In genomic region chr14:102984336-102985102, GRCh38 we compare ENCODE assay signal across 16 cellular contexts.
DNase-seq lines count a peak whose midpoint lies in the region; ATAC-seq and TF ChIP-seq lines count a peak whose summit lies in the region.
"Had no signal": no experiment of that assay in that cellular context is flagged by ENCODE, and none has a peak within 500 bp of the region (broad histone marks: within the 10 kb centered on the region; RNA-seq: fewer than 3 reads in every experiment).

No MANE protein-coding gene starts in this region.

- H3K36me3 ChIP-seq in aorta (ENCODE audit: control insufficient read depth in 1 of 2, insufficient read depth in 2 of 2, low read length in 1 of 2) (peaks cover 0 to 7% of the 10 kb centered on the region in 2 donors), brain microvascular endothelial cell (replicated peaks) (peaks cover 30% of the 10 kb centered on the region)

- H3K4me1 Mint-ChIP-seq in natural killer cell treated with Interleukin-12 subunit alpha and Interleukin-12 subunit beta and Interleukin-15 and Interleukin-18, amount 100 ng/mL, for 72 hours (ENCODE audit: low read depth in 2 of 2): no peaks in the 10 kb centered on the region
- H3K4me1 Mint-ChIP-seq in natural killer cell: no peaks in the 10 kb centered on the region
- H3K4me1 Mint-ChIP-seq in neural crest cell: peaks cover 3% of the 10 kb centered on the region

- no peak for DNase-seq in natural killer cell treated with Interleukin-12 subunit alpha and Interleukin-12 subunit beta and Interleukin-15 and Interleukin-18, amount 100 ng/mL, for 72 hours (ENCODE audit: low spot score)
- DNase-seq in natural killer cell (no peak), neural crest cell (ENCODE audit: low read depth, low spot score) (no peak), aorta (peak; percentile 30 to 57), C1 segment of cervical spinal cord (lab: John Stamatoyannopoulos, UW) (no peak), brain microvascular endothelial cell (no peak)
- DNase-seq: 8988T; AML-193; Calu3; CD4-positive, alpha-beta T cell; DMS 273 treated with DMSO at 0.1 percent for 48 hours; GOT3; H9 had no signal

- ATAC-seq in natural killer cell treated with Interleukin-12 subunit alpha and Interleukin-12 subunit beta and Interleukin-15 and Interleukin-18, amount 100 ng/mL, for 72 hours: peak; percentile 24 to 57
- ATAC-seq in natural killer cell (no peak), aorta (ENCODE audit: low FRiP score) (no peak), GM19463 (IDR thresholded peaks at IDR 0.05; ENCODE audit: unreplicated experiment) (no peak)

- no peak for TF ChIP-seq CTCF in natural killer cell (IDR thresholded peaks at IDR 0.05)
- TF ChIP-seq CTCF in VCaP (conservative IDR thresholded peaks at IDR 0.05): no peak
- TF ChIP-seq CTCF in neural crest cell (conservative IDR thresholded peaks at IDR 0.05): no peak
- TF ChIP-seq CTCF in brain microvascular endothelial cell (IDR thresholded peaks at IDR 0.05; ENCODE audit: low read depth, low read length, missing control alignments): no peak

- H3K9me3 ChIP-seq in aorta (ENCODE audit: control insufficient read depth, low read length): no peaks in the 10 kb centered on the region

- H3K27me3 ChIP-seq in aorta (ENCODE audit: control insufficient read depth in 1 of 2, insufficient read depth in 2 of 2, low read length in 1 of 2) (no peaks in the 10 kb centered on the region), brain microvascular endothelial cell (replicated peaks) (no peaks in the 10 kb centered on the region)
- H3K27me3 ChIP-seq: BLaER1 treated with 17β-estradiol and CSF1 and Interleukin-3, amounts not matched to agents 10 nM and 100 nM had no signal

- no peak overlapping the region for H3K4me3 Mint-ChIP-seq in natural killer cell treated with Interleukin-12 subunit alpha and Interleukin-12 subunit beta and Interleukin-15 and Interleukin-18, amount 100 ng/mL, for 72 hours
- no peak overlapping the region for H3K4me3 Mint-ChIP-seq in natural killer cell
- no peak overlapping the region for H3K4me3 Mint-ChIP-seq in neural crest cell
- H3K4me3 Mint-ChIP-seq: CD4-positive, alpha-beta T cell; H9 had no signal

- H3K4me1 ChIP-seq in aorta (ENCODE audit: control insufficient read depth in 1 of 2, insufficient read depth in 2 of 2, low read length in 2 of 2): no peaks in the 10 kb centered on the region

- peaks cover 15% of the 10 kb centered on the region for H3K36me3 Mint-ChIP-seq in natural killer cell treated with Interleukin-12 subunit alpha and Interleukin-12 subunit beta and Interleukin-15 and Interleukin-18, amount 100 ng/mL, for 72 hours
- H3K36me3 Mint-ChIP-seq in natural killer cell: peaks cover 12% of the 10 kb centered on the region
- peaks cover 56% of the 10 kb centered on the region for H3K36me3 Mint-ChIP-seq in neural crest cell (ENCODE audit: low read depth)

- no peak overlapping the region for H3K4me3 ChIP-seq in aorta (ENCODE audit: low read length in 2 of 2)
- H3K4me3 ChIP-seq in brain microvascular endothelial cell (ENCODE audit: low read depth, low read length): no peak overlapping the region
- H3K4me3 ChIP-seq: BLaER1 treated with 17β-estradiol and CSF1 and Interleukin-3, amounts not matched to agents 10 nM and 100 nM had no signal

- no peak overlapping the region for H3K27ac Mint-ChIP-seq in natural killer cell treated with Interleukin-12 subunit alpha and Interleukin-12 subunit beta and Interleukin-15 and Interleukin-18, amount 100 ng/mL, for 72 hours
- H3K27ac Mint-ChIP-seq in natural killer cell (no peak overlapping the region), neural crest cell (ENCODE audit: unreplicated experiment) (peak overlapping the region; percentile 96)
- H3K27ac Mint-ChIP-seq: CD4-positive, alpha-beta T cell had no signal

- in situ Hi-C loops in brain microvascular endothelial cell (cut with HindIII; ENCODE audit: low pct_ligation_motif_present, low sequenced_read_pairs): no loop called here

- intact Hi-C loops in natural killer cell (cut with micrococcal nuclease): no loop called here
- intact Hi-C loops in aorta (cut with DNase I): no loop called here

- peaks cover 10% of the 10 kb centered on the region for H3K9me3 Mint-ChIP-seq in natural killer cell treated with Interleukin-12 subunit alpha and Interleukin-12 subunit beta and Interleukin-15 and Interleukin-18, amount 100 ng/mL, for 72 hours
- peaks cover 4% of the 10 kb centered on the region in 2 donors for H3K9me3 Mint-ChIP-seq in natural killer cell
- peaks cover 3% of the 10 kb centered on the region for H3K9me3 Mint-ChIP-seq in neural crest cell

- H3K27ac ChIP-seq in VCaP (peak overlapping the region; percentile 34), aorta (ENCODE audit: low read depth in 1 of 2, low read length in 2 of 2) (no peak overlapping the region), brain microvascular endothelial cell (no peak overlapping the region)
- H3K27ac ChIP-seq: BLaER1 treated with 17β-estradiol and CSF1 and Interleukin-3, amounts not matched to agents 10 nM and 100 nM had no signal

- H3K27me3 Mint-ChIP-seq in natural killer cell treated with Interleukin-12 subunit alpha and Interleukin-12 subunit beta and Interleukin-15 and Interleukin-18, amount 100 ng/mL, for 72 hours: peaks cover 12 to 19% of the 10 kb centered on the region in 2 donors
- H3K27me3 Mint-ChIP-seq in natural killer cell (ENCODE audit: low read depth in 2 of 2) (peaks cover 0 to 3% of the 10 kb centered on the region in 2 donors), neural crest cell (ENCODE audit: low read depth) (no peaks in the 10 kb centered on the region)
- H3K27me3 Mint-ChIP-seq: CD4-positive, alpha-beta T cell had no signal

- WGBS in aorta, 2 donors: 93 to 95% methylated on average over 19 of the region's 19 CpGs

Comparison
In these comparisons a context has a peak if more than half of its experiments do, and no peak if none do; other contexts are left out.
1. ATAC-seq: peak in natural killer cell treated with Interleukin-12 subunit alpha and Interleukin-12 subunit beta and Interleukin-15 and Interleukin-18, amount 100 ng/mL, for 72 hours (2 of 2); none in natural killer cell (0 of 3), aorta (single experiment) and GM19463 (single experiment).
2. DNase-seq: peak in aorta (2 of 2); none in natural killer cell treated with Interleukin-12 subunit alpha and Interleukin-12 subunit beta and Interleukin-15 and Interleukin-18, amount 100 ng/mL, for 72 hours (single experiment), natural killer cell (single experiment), neural crest cell (single experiment), C1 segment of cervical spinal cord (0 of 14) and brain microvascular endothelial cell (single experiment).